25 cellular contexts compared by ENCODE assay signal in the genomic region with DNA sequence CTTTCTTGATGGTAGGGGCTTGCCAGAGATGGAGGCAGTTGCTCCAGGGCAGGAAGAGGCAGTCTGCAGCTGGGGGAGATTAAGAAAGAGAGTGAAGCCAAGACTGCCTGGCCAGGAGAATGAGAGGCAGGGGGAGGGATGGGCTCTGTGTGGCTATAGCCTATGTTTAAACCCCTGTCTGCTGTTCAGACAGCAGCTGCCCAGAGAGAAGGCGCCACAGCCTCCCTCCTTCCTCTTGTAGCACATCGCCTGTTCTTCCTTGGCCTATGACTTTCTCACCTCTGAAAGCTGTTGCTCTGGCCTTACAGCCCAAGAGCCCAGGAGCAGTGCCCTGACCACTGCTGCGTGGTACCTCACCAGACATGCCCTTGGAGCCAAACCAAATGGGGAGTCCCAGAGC.
DNase-seq lines count a peak whose midpoint lies in the region; ATAC-seq and TF ChIP-seq lines count a peak whose summit lies in the region.
"Had no signal": no experiment of that assay in that cellular context is flagged by ENCODE, and none has a peak within 500 bp of the region (broad histone marks: within the 10 kb centered on the region; RNA-seq: fewer than 3 reads in every experiment).

No MANE protein-coding gene starts in this region.

- H3K4me3 ChIP-seq in HUES48 (ENCODE audit: low read depth, low read length) (no peak overlapping the region), WERI-Rb-1 (ENCODE audit: low read depth, low read length) (no peak overlapping the region), neural progenitor cell (no peak overlapping the region)
- H3K4me3 ChIP-seq: cardiac muscle cell, GM23338, heart right ventricle had no signal

- H3K27me3 ChIP-seq in HUES48 (ENCODE audit: control insufficient read depth, insufficient read depth, low read length) = no peaks in the 10 kb centered on the region
- no peaks in the 10 kb centered on the region for H3K27me3 ChIP-seq in WERI-Rb-1 (ENCODE audit: insufficient read depth, low read depth, severe bottlenecking)
- no peaks in the 10 kb centered on the region for H3K27me3 ChIP-seq in neural progenitor cell
- H3K27me3 ChIP-seq: cardiac muscle cell, heart right ventricle had no signal

- no peaks in the 10 kb centered on the region for H4K20me1 ChIP-seq in neural progenitor cell (ENCODE audit: low read depth)

- H3F3A ChIP-seq in neural progenitor cell (ENCODE audit: low read depth) = no peaks in the 10 kb centered on the region

- DNase-seq in WERI-Rb-1 (peak; percentile 78), glutamatergic neuron (peak; percentile 25), neural progenitor cell (ENCODE audit: low spot score) (peak; percentile 65), NCI-H1105 treated with DMSO at 0.1 percent for 48 hours (lab: John Stamatoyannopoulos, UW) (no peak), DMS53 (lab: John Stamatoyannopoulos, UW) (no peak), OCI-M1 (lab: John Stamatoyannopoulos, UW) (no peak)
- DNase-seq: activated CD4-positive, alpha-beta T cell treated with anti-CD3 and anti-CD28 coated beads, Interleukin-2, amount 10 ng/mL, durations not matched to agents 24 days and 14 days; activated naive CD4-positive, alpha-beta T cell treated with anti-CD3 and anti-CD28 coated beads for 36 hours; activated T-cell treated with anti-CD3 and anti-CD28 coated beads, Interleukin-2, amount 50 U/mL, for 72 hours; anterior cingulate cortex; foreskin fibroblast; heart right ventricle; Karpas-422; NCI-H1694 treated with DMSO at 0.1 percent for 48 hours; NCI-H526 treated with DMSO at 0.1 percent for 48 hours; nephron progenitor cell; SK-N-SH; stimulated activated naive CD8-positive, alpha-beta T cell treated with anti-CD3 and anti-CD28 coated beads, Interleukin-15, Interleukin-2, amounts not matched to agents 100 U/mL and 50 U/mL, for 24 hours had no signal

- H3K4me1 Mint-ChIP-seq in glutamatergic neuron (ENCODE audit: low read depth, unreplicated experiment) (peaks cover 8% of the 10 kb centered on the region), neural progenitor cell (peaks cover 39% of the 10 kb centered on the region)

- H3K36me3 Mint-ChIP-seq in glutamatergic neuron (ENCODE audit: unreplicated experiment) (no peaks in the 10 kb centered on the region), neural progenitor cell (no peaks in the 10 kb centered on the region)

- H3K27me3 Mint-ChIP-seq in glutamatergic neuron (ENCODE audit: unreplicated experiment) (no peaks in the 10 kb centered on the region), neural progenitor cell (ENCODE audit: insufficient read depth, low read depth) (peaks cover 3% of the 10 kb centered on the region)

- H2AFZ ChIP-seq in neural progenitor cell (replicated peaks) = no peak overlapping the region
- H2AFZ ChIP-seq: GM23338 had no signal

- no peak for ATAC-seq in HG03108 (IDR thresholded peaks at IDR 0.05; ENCODE audit: unreplicated experiment)
- ATAC-seq: activated T-cell treated with anti-CD3 and anti-CD28 coated beads, Interleukin-2, amount 50 U/mL, for 72 hours; GM23338; heart right ventricle; left lobe of liver; sciatic nerve; stimulated activated naive CD8-positive, alpha-beta T cell treated with anti-CD3 and anti-CD28 coated beads, Interleukin-15, Interleukin-2, amounts not matched to agents 100 U/mL and 50 U/mL, for 24 hours had no signal

- H3K4me3 Mint-ChIP-seq in glutamatergic neuron (ENCODE audit: unreplicated experiment) = no peak overlapping the region
- no peak overlapping the region for H3K4me3 Mint-ChIP-seq in neural progenitor cell
- H3K4me3 Mint-ChIP-seq: activated CD4-positive, alpha-beta T cell treated with anti-CD3 and anti-CD28 coated beads, Interleukin-2, amount 10 ng/mL, durations not matched to agents 24 days and 14 days; activated naive CD4-positive, alpha-beta T cell treated with anti-CD3 and anti-CD28 coated beads for 36 hours; activated T-cell treated with anti-CD3 and anti-CD28 coated beads, Interleukin-2, amount 50 U/mL, for 72 hours; GM23338; nephron progenitor cell had no signal

- H3K36me3 ChIP-seq in HUES48 (ENCODE audit: control insufficient read depth, insufficient read depth, low read length) (no peaks in the 10 kb centered on the region), WERI-Rb-1 (no peaks in the 10 kb centered on the region), neural progenitor cell (no peaks in the 10 kb centered on the region)
- H3K36me3 ChIP-seq: cardiac muscle cell, heart right ventricle had no signal

- H3K27ac Mint-ChIP-seq in glutamatergic neuron (ENCODE audit: unreplicated experiment) (peak overlapping the region; percentile 36), neural progenitor cell (peak overlapping the region; percentile 30)
- H3K27ac Mint-ChIP-seq: activated CD4-positive, alpha-beta T cell treated with anti-CD3 and anti-CD28 coated beads, Interleukin-2, amount 10 ng/mL, durations not matched to agents 24 days and 14 days; activated naive CD4-positive, alpha-beta T cell treated with anti-CD3 and anti-CD28 coated beads for 36 hours; activated T-cell treated with anti-CD3 and anti-CD28 coated beads, Interleukin-2, amount 50 U/mL, for 72 hours; GM23338; nephron progenitor cell had no signal

- H3K9ac ChIP-seq in HUES48 (ENCODE audit: low read depth, low read length) = no peak overlapping the region
- H3K9ac ChIP-seq in neural progenitor cell = no peak overlapping the region
- H3K9ac ChIP-seq: parathyroid adenoma, SK-N-SH had no signal

- no peaks in the 10 kb centered on the region for H3K9me3 ChIP-seq in HUES48 (ENCODE audit: control insufficient read depth, insufficient read depth, low read length)
- no peaks in the 10 kb centered on the region for H3K9me3 ChIP-seq in WERI-Rb-1 (ENCODE audit: severe bottlenecking)
- H3K9me3 ChIP-seq in neural progenitor cell (ENCODE audit: low read depth) = no peaks in the 10 kb centered on the region
- H3K9me3 ChIP-seq: heart right ventricle, SK-N-SH had no signal

- no peak for TF ChIP-seq CTCF in WERI-Rb-1 (IDR thresholded peaks at IDR 0.05; ENCODE audit: low read depth, low read length)
- TF ChIP-seq CTCF in glutamatergic neuron (IDR thresholded peaks at IDR 0.05; ENCODE audit: partially characterized antibody, unreplicated experiment) = no peak
- TF ChIP-seq CTCF in neural progenitor cell (IDR thresholded peaks at IDR 0.05) = no peak

- H3K4me2 ChIP-seq in neural progenitor cell = peak overlapping the region; percentile 14
- H3K4me2 ChIP-seq: GM23338, SK-N-SH had no signal

- H3K27ac ChIP-seq in HUES48 (ENCODE audit: low read depth, low read length) = peak overlapping the region; percentile 11
- H3K27ac ChIP-seq in WERI-Rb-1 = no peak overlapping the region
- H3K27ac ChIP-seq in neural progenitor cell = no peak overlapping the region
- H3K27ac ChIP-seq: cardiac muscle cell, heart right ventricle, parathyroid adenoma had no signal

- H3K9me3 Mint-ChIP-seq in glutamatergic neuron (ENCODE audit: unreplicated experiment) = no peaks in the 10 kb centered on the region
- H3K9me3 Mint-ChIP-seq in neural progenitor cell = no peaks in the 10 kb centered on the region
- H3K9me3 Mint-ChIP-seq: activated CD4-positive, alpha-beta T cell treated with anti-CD3 and anti-CD28 coated beads, Interleukin-2, amount 10 ng/mL, durations not matched to agents 24 days and 14 days; activated naive CD4-positive, alpha-beta T cell treated with anti-CD3 and anti-CD28 coated beads for 36 hours; activated T-cell treated with anti-CD3 and anti-CD28 coated beads, Interleukin-2, amount 50 U/mL, for 72 hours had no signal

- no peaks in the 10 kb centered on the region for H3K79me2 ChIP-seq in neural progenitor cell (ENCODE audit: low read depth)
- H3K79me2 ChIP-seq: parathyroid adenoma had no signal

- H3K4me1 ChIP-seq in HUES48 (ENCODE audit: control insufficient read depth, insufficient read depth, low read length) (peaks cover 27% of the 10 kb centered on the region), neural progenitor cell (peaks cover 27% of the 10 kb centered on the region)

Comparison
In these comparisons a context has a peak if more than half of its experiments do, and no peak if none do; other contexts are left out.
1. DNase-seq: peak in WERI-Rb-1 (single experiment), glutamatergic neuron (single experiment) and neural progenitor cell (single experiment); none in NCI-H1105 treated with DMSO at 0.1 percent for 48 hours (single experiment), DMS53 (single experiment) and OCI-M1 (single experiment).